8 cellular contexts compared by ENCODE assay signal in genomic region chr5:53008751-53009150, GRCh38. TPM values are rescaled to one million over a fixed set of nuclear protein-coding genes. Genes with fewer than 3 reads are reported as not detected.
A peak's percentile ranks its signal among the peaks of the same experiment; 100 is the strongest.
DNase-seq lines count a peak whose midpoint lies in the region; ATAC-seq and TF ChIP-seq lines count a peak whose summit lies in the region.

No MANE protein-coding gene starts in this region.

- intact Hi-C loops in lower leg skin (cut with DNase I; ENCODE audit: low total_unique reads): no loop called here
- intact Hi-C loops in right cardiac atrium (cut with DNase I): no loop called here

- TF ChIP-seq POLR2A in lower leg skin (IDR thresholded peaks at IDR 0.05): no peak

- DNase-seq in GM06990 (ENCODE audit: extremely low read depth, insufficient read length): peak; percentile 40
- DNase-seq in amniotic epithelial cell (ENCODE audit: low read depth): peak; percentile 57
- no peak for DNase-seq in lower leg skin (ENCODE audit: low spot score in 2 of 2)
- DNase-seq in right cardiac atrium: no peak
- no peak for DNase-seq in left lobe of liver (ENCODE audit: low spot score)
- DNase-seq in effector memory CD4-positive, alpha-beta T cell: no peak

- peak; percentile 96 for ATAC-seq in GM21390 (IDR thresholded peaks at IDR 0.05; ENCODE audit: unreplicated experiment)
- peak; percentile 96 for ATAC-seq in HG03520 (IDR thresholded peaks at IDR 0.05; ENCODE audit: unreplicated experiment)
- no peak for ATAC-seq in right cardiac atrium
- no peak for ATAC-seq in left lobe of liver

- H3K36me3 ChIP-seq in GM06990 (ENCODE audit: control insufficient read depth, insufficient read depth, low read length): no peaks in the 10 kb centered on the region
- no peaks in the 10 kb centered on the region for H3K36me3 ChIP-seq in effector memory CD4-positive, alpha-beta T cell (ENCODE audit: control insufficient read depth, insufficient read depth, low read length)

- H3K4me3 ChIP-seq in GM06990 (replicated peaks; ENCODE audit: low read depth, low read length) (no peak overlapping the region), lower leg skin (ENCODE audit: low read depth, poor library complexity, severe bottlenecking) (no peak overlapping the region), right cardiac atrium (ENCODE audit: low read length) (no peak overlapping the region)
- H3K4me3 ChIP-seq in effector memory CD4-positive, alpha-beta T cell (ENCODE audit: insufficient read depth, low read depth, low read length, poor library complexity, severe bottlenecking): no peak overlapping the region

- H3K27ac ChIP-seq in right cardiac atrium (ENCODE audit: low read length): no peak overlapping the region
- H3K27ac ChIP-seq in effector memory CD4-positive, alpha-beta T cell (ENCODE audit: insufficient read depth, low read length, poor library complexity, severe bottlenecking): no peak overlapping the region

- TF ChIP-seq CTCF in GM06990 (IDR thresholded peaks at IDR 0.05; ENCODE audit: insufficient read depth, low read length, poor library complexity, severe bottlenecking) (no peak), lower leg skin (IDR thresholded peaks at IDR 0.05) (no peak)

- H3K27me3 ChIP-seq in GM06990 (replicated peaks; ENCODE audit: control insufficient read depth, insufficient read depth, low read length): no peaks in the 10 kb centered on the region
- no peaks in the 10 kb centered on the region for H3K27me3 ChIP-seq in right cardiac atrium (ENCODE audit: control insufficient read depth, insufficient read depth)
- no peaks in the 10 kb centered on the region for H3K27me3 ChIP-seq in effector memory CD4-positive, alpha-beta T cell (replicated peaks; ENCODE audit: control insufficient read depth, insufficient read depth, low read length, poor library complexity, severe bottlenecking)

- 27 to 39% methylated on average over 1 of the region's 1 CpG for WGBS in lower leg skin, 2 donors
- 71% methylated on average over 1 of the region's 1 CpG for WGBS in right cardiac atrium

- H3K4me1 ChIP-seq in right cardiac atrium (ENCODE audit: control insufficient read depth, insufficient read depth, low read length): no peaks in the 10 kb centered on the region
- H3K4me1 ChIP-seq in effector memory CD4-positive, alpha-beta T cell (ENCODE audit: control insufficient read depth, insufficient read depth, low read length, poor library complexity, severe bottlenecking): no peaks in the 10 kb centered on the region

- H3K9me3 ChIP-seq in right cardiac atrium (ENCODE audit: control insufficient read depth, low read length): no peaks in the 10 kb centered on the region
- no peaks in the 10 kb centered on the region for H3K9me3 ChIP-seq in effector memory CD4-positive, alpha-beta T cell (ENCODE audit: control insufficient read depth, low read length)

RNA-seq across cellular contexts. Expression of gene ITGA2, which starts 19.6 kb away (rescaled TPM):
- total RNA-seq in lower leg skin (10 to 100 TPM; 28.6 to 36.7 (median 34.1) TPM), right cardiac atrium (1 to 10 TPM; 1.3 to 5.2 (median 1.8) TPM), left lobe of liver (0.30 TPM)
- polyA plus RNA-seq in right cardiac atrium: 0.50 TPM

Comparison
In these comparisons a context has a peak if more than half of its experiments do, and no peak if none do; other contexts are left out.
1. DNase-seq: peak in GM06990 (single experiment) and amniotic epithelial cell (single experiment); none in lower leg skin (0 of 2), right cardiac atrium (0 of 3), left lobe of liver (single experiment) and effector memory CD4-positive, alpha-beta T cell (0 of 3).
2. ATAC-seq: peak in GM21390 (single experiment) and HG03520 (single experiment); none in right cardiac atrium (0 of 2) and left lobe of liver (single experiment).
3. RNA of gene ITGA2, which starts 19.6 kb away (total RNA-seq): 28.6 to 36.7 TPM in lower leg skin; 1.3 to 5.2 TPM in right cardiac atrium and 0.30 TPM in left lobe of liver (single experiment); every median in the first group is over 4 times any median in the second.